1 cellular context compared by ENCODE assay signal in the genomic region with DNA sequence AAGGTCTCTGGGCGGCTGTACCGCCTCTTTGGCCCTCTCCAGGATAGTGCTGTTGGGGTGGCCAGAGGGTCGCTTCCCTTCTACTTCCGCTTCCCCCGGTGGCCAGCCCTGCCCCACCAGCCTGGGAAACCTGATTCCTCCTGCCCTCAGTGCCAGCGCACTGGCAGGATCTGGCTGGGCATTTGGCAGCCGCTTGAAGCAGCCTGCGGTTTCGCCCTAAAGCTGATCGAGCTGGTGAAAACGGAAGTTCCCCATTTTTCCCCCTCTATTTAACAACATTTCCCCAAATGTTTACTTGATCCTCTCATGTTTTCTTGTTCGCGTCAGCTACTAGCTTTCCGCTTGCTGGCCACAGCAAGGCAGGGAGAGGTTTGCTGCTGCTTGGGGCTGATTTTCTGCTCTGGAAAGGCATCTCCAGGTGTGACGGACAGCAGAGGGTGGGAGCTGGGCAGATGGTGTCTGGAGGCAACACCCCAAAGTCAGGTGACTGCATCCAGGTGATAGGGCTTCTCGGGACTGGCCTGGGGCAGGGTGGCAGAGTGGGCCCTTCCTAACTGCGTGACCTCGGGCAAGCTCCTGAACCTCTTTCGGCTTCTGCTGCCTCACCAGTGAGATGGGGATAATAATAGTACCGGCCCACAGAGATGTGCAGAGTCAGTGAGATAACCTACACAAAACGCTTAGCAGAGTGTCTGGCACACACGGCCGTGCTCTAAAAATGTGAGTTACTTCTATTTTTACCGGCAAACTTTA.
TF ChIP-seq lines count a peak whose summit lies in the region.

No MANE protein-coding gene starts in this region.

TF ChIP-seq in H1, 55 proteins besides CTCF, POLR2A, EP300 and RAD21:
- no peak for TF ChIP-seq SIX5 (IDR thresholded peaks at IDR 0.05; ENCODE audit: low read depth, low read length)
- no peak for TF ChIP-seq RBBP5 (IDR thresholded peaks at IDR 0.05; ENCODE audit: borderline replicate concordance, low read depth, low read length)
- no peak for TF ChIP-seq SIRT6 (IDR thresholded peaks at IDR 0.05; ENCODE audit: low read length)
- no peak for TF ChIP-seq CHD1 (IDR thresholded peaks at IDR 0.05; ENCODE audit: low read depth, low read length)
- TF ChIP-seq SP4 (IDR thresholded peaks at IDR 0.05; ENCODE audit: low read length) = no peak
- TF ChIP-seq MAFK (IDR thresholded peaks at IDR 0.05; ENCODE audit: low read depth, low read length) = no peak
- TF ChIP-seq, protein P1, sequence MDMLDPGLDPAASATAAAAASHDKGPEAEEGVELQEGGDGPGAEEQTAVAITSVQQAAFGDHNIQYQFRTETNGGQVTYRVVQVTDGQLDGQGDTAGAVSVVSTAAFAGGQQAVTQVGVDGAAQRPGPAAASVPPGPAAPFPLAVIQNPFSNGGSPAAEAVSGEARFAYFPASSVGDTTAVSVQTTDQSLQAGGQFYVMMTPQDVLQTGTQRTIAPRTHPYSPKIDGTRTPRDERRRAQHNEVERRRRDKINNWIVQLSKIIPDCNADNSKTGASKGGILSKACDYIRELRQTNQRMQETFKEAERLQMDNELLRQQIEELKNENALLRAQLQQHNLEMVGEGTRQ (IDR thresholded peaks at IDR 0.05; ENCODE audit: low read length) = no peak
- TF ChIP-seq KDM5A (IDR thresholded peaks at IDR 0.05; ENCODE audit: low read length) = no peak
- no peak for TF ChIP-seq SAP30 (IDR thresholded peaks at IDR 0.05; ENCODE audit: insufficient read depth, insufficient replicate concordance, low read length)
- TF ChIP-seq SUZ12 (IDR thresholded peaks at IDR 0.05; ENCODE audit: low read length) = no peak
- no peak for TF ChIP-seq EZH2 (IDR thresholded peaks at IDR 0.05; ENCODE audit: low read depth, low read length, severe bottlenecking)
- TF ChIP-seq HDAC2 (IDR thresholded peaks at IDR 0.05; ENCODE audit: borderline replicate concordance in 1 of 2, low read depth in 2 of 2, low read length in 2 of 2) = no peak
- TF ChIP-seq TCF12 (IDR thresholded peaks at IDR 0.05; ENCODE audit: low read depth, low read length) = no peak
- no peak for TF ChIP-seq KDM1A (IDR thresholded peaks at IDR 0.05; ENCODE audit: borderline replicate concordance, low read length)
- TF ChIP-seq, protein P2, sequence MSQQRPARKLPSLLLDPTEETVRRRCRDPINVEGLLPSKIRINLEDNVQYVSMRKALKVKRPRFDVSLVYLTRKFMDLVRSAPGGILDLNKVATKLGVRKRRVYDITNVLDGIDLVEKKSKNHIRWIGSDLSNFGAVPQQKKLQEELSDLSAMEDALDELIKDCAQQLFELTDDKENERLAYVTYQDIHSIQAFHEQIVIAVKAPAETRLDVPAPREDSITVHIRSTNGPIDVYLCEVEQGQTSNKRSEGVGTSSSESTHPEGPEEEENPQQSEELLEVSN (IDR thresholded peaks at IDR 0.05) = no peak
